In genomic region chr1:16905856-16906702, GRCh38 we compare ENCODE assay signal across 10 cellular contexts. TPM values are rescaled to one million over a fixed set of nuclear protein-coding genes. Genes with fewer than 3 reads are reported as not detected.
DNase-seq lines count a peak whose midpoint lies in the region; TF ChIP-seq lines count a peak whose summit lies in the region.
"Had no signal": no experiment of that assay in that cellular context is flagged by ENCODE, and none has a peak within 500 bp of the region (broad histone marks: within the 10 kb centered on the region; RNA-seq: fewer than 3 reads in every experiment).

No MANE protein-coding gene starts in this region.

- H3K27ac ChIP-seq in SU-DHL-6 (ENCODE audit: low read depth, low read length) (peak overlapping the region; percentile 94), thymus (ENCODE audit: low read depth) (peak overlapping the region; percentile 99)
- H3K27ac ChIP-seq: foreskin keratinocyte had no signal

- H3K4me3 ChIP-seq in SU-DHL-6 (ENCODE audit: insufficient read depth, low read length, poor library complexity, severe bottlenecking) (peak overlapping the region; percentile 7), thymus (ENCODE audit: low read length) (no peak overlapping the region), HAP-1 (no peak overlapping the region)

- no peaks in the 10 kb centered on the region for H3K27me3 ChIP-seq in SU-DHL-6 (ENCODE audit: low read length)
- no peaks in the 10 kb centered on the region for H3K27me3 ChIP-seq in thymus (ENCODE audit: control insufficient read depth, insufficient read depth)
- no peaks in the 10 kb centered on the region for H3K27me3 ChIP-seq in HAP-1 (ENCODE audit: low read depth)
- H3K27me3 ChIP-seq: foreskin keratinocyte had no signal

- H3K4me1 ChIP-seq in thymus (ENCODE audit: control insufficient read depth, insufficient read depth, low read length) (peaks cover 5% of the 10 kb centered on the region), HAP-1 (peaks cover 8% of the 10 kb centered on the region)

- peak; percentile 34 for DNase-seq in activated naive CD4-positive, alpha-beta T cell treated with Interleukin-2 at 50 U/mL for 16 hours
- DNase-seq in activated naive CD4-positive, alpha-beta T cell (lab: John Stamatoyannopoulos, UW), result no peak
- DNase-seq in kidney glomerular epithelial cell (lab: John Stamatoyannopoulos, UW) (peak; percentile 32), HAP-1 (ENCODE audit: low spot score in 2 of 2) (no peak), NCI-H146 treated with DMSO at 0.1 percent for 48 hours (lab: John Stamatoyannopoulos, UW; ENCODE audit: unreplicated experiment) (no peak), LoVo (ENCODE audit: low spot score) (no peak)
- DNase-seq: NCI-H748 treated with DMSO at 0.1 percent for 48 hours had no signal

- H3K4me2 ChIP-seq in SU-DHL-6 (ENCODE audit: low read depth, low read length, poor library complexity, severe bottlenecking), result peak overlapping the region; percentile 20

- H3K36me3 ChIP-seq in SU-DHL-6 (ENCODE audit: low read length) (no peaks in the 10 kb centered on the region), thymus (ENCODE audit: control insufficient read depth, insufficient read depth) (no peaks in the 10 kb centered on the region), HAP-1 (replicated peaks) (no peaks in the 10 kb centered on the region)

- H4K20me1 ChIP-seq in SU-DHL-6 (ENCODE audit: low read depth, low read length), result no peaks in the 10 kb centered on the region

- no peaks in the 10 kb centered on the region for H3K9me2 ChIP-seq in SU-DHL-6 (replicated peaks; ENCODE audit: insufficient read depth, low read length)

- TF ChIP-seq CTCF in SU-DHL-6 (IDR thresholded peaks at IDR 0.05; ENCODE audit: insufficient read depth, low read length, poor library complexity, severe bottlenecking), result no peak

- H3F3A ChIP-seq in SU-DHL-6 (ENCODE audit: insufficient read depth), result peaks cover 50% of the 10 kb centered on the region

- WGBS in thymus, result 86% methylated on average over 11 of the region's 11 CpGs

- H2AFZ ChIP-seq in SU-DHL-6 (ENCODE audit: low read depth, low read length, severe bottlenecking), result no peak overlapping the region

- H3K9me3 ChIP-seq in SU-DHL-6 (ENCODE audit: insufficient read depth, low read length) (peaks cover 14% of the 10 kb centered on the region; the same call in 1 of the 2 replicates), thymus (ENCODE audit: control insufficient read depth) (no peaks in the 10 kb centered on the region), HAP-1 (0 out of 2 replicates have a peak, but pooled peaks cover 2% of the 10 kb centered on the region)

- no peaks in the 10 kb centered on the region for H3K79me2 ChIP-seq in SU-DHL-6 (ENCODE audit: insufficient read depth, low read length)

- H3K9ac ChIP-seq in SU-DHL-6 (ENCODE audit: low read length), result no peak overlapping the region

- in situ Hi-C loops in HAP-1 (cut with MboI; ENCODE audit: low sequenced_read_pairs), result no loop called here

RNA-seq across cellular contexts. Expression of gene RNU1-2, which starts 10.3 kb away (rescaled TPM):
- not detected for polyA plus RNA-seq in thymus
- polyA plus RNA-seq: foreskin keratinocyte had no signal

RNA-seq across cellular contexts. Expression of gene CROCC, which starts 15.7 kb away (rescaled TPM):
- 97.1 TPM for polyA plus RNA-seq in thymus

Comparison
In these comparisons a context has a peak if more than half of its experiments do, and no peak if none do; other contexts are left out.
1. DNase-seq: peak in activated naive CD4-positive, alpha-beta T cell treated with Interleukin-2 at 50 U/mL for 16 hours (single experiment) and kidney glomerular epithelial cell (single experiment); none in activated naive CD4-positive, alpha-beta T cell (0 of 4), HAP-1 (0 of 2), NCI-H146 treated with DMSO at 0.1 percent for 48 hours (single experiment) and LoVo (single experiment).